In the genomic region with DNA sequence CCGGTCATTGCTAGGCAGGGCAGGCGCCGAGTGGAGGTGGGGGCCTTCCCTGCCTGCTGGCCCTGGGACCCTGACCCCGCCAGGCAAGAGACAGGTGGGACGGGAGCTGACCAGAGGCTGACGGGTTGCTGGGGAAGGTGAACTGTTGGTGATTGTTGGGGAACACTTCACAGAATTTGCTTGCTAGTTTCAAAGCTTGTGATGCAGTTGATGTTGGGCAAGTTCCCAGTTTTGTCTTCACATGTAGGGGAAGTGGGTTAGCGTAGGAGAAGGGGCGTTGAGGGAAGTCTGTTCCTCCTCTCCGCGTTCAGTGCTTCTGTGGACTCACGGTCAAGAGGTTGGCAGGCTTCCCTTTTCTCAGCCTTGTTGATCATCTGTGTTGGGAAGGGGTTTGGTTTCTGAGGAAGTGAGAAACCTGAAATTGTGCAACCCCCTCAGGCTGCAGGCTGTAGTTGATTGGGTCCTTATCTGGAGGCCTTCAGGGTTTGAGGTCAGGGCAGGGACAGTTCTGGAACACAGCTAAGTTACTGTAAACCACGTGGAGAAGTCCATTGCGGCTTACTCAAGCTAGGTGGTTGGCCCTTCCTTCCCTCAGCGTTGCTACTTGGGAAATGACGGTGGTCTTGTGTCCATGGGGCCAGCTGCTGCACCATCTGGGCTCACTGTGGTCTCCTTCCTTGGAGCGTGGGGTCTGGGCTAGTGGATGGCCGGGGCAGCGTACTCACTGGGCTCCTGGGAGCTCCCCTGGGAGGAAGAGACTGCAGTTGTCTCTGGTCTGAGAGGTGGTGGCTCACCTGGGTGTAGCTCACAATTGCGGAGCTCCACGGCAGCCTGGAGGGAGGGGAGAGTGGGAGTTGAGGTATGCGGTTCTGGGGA, we compare ENCODE assay signal across 8 cellular contexts. TPM values are rescaled to one million over a fixed set of nuclear protein-coding genes. Genes with fewer than 3 reads are reported as not detected.
A peak's percentile ranks its signal among the peaks of the same experiment; 100 is the strongest.
DNase-seq lines count a peak whose midpoint lies in the region; ATAC-seq and TF ChIP-seq lines count a peak whose summit lies in the region.

No MANE protein-coding gene starts in this region.

- intact Hi-C loops in CD4-positive, alpha-beta memory T cell (cut with micrococcal nuclease): no loop called here
- intact Hi-C loops in activated T-helper 2 cell treated with anti-CD3 and anti-CD28 coated beads, Interferon-gamma antibody, Interleukin-2, Interleukin-4, amounts not matched to agents 10 μg/mL and 5 μg/mL and 100 μg/mL, durations not matched to agents 14 hours and 24 hours and 36 hours (cut with micrococcal nuclease): loop anchor here (10.0 kb wide), 1 partner anchor 1047 kb away; the partner anchor contains the start of gene PPP6R1
- intact Hi-C loops in prostate gland (cut with DNase I): no loop called here

- H3K36me3 Mint-ChIP-seq in CD4-positive, alpha-beta memory T cell: peaks cover 45 to 55% of the 10 kb centered on the region in 2 donors
- H3K36me3 Mint-ChIP-seq in activated T-helper 2 cell treated with anti-CD3 and anti-CD28 coated beads, Interferon-gamma antibody, Interleukin-2, Interleukin-4, amounts not matched to agents 10 μg/mL and 5 μg/mL and 100 μg/mL, durations not matched to agents 14 hours and 24 hours and 36 hours (ENCODE audit: low read depth): peaks cover 87% of the 10 kb centered on the region

- TF ChIP-seq CTCF in cardiac muscle cell (IDR thresholded peaks at IDR 0.05; ENCODE audit: low read depth, low read length) (no peak), prostate gland (IDR thresholded peaks at IDR 0.05) (no peak)

- peak; percentile 54 for ATAC-seq in GM21529 (IDR thresholded peaks at IDR 0.05; ENCODE audit: unreplicated experiment)
- ATAC-seq in HG03280 (IDR thresholded peaks at IDR 0.05; ENCODE audit: unreplicated experiment): no peak

- no peak overlapping the region for H3K4me3 ChIP-seq in CD4-positive, alpha-beta memory T cell (ENCODE audit: low read length in 2 of 2)
- H3K4me3 ChIP-seq in cardiac muscle cell: no peak overlapping the region
- H3K4me3 ChIP-seq in prostate gland: no peak overlapping the region

- H3K4me3 Mint-ChIP-seq in CD4-positive, alpha-beta memory T cell: peak overlapping the region in 7 of 8 donors; percentile 2 to 69 (median 39)
- peak overlapping the region; percentile 62 for H3K4me3 Mint-ChIP-seq in activated T-helper 2 cell treated with anti-CD3 and anti-CD28 coated beads, Interferon-gamma antibody, Interleukin-2, Interleukin-4, amounts not matched to agents 10 μg/mL and 5 μg/mL and 100 μg/mL, durations not matched to agents 14 hours and 24 hours and 36 hours (ENCODE audit: low read depth)

- H3K27me3 Mint-ChIP-seq in CD4-positive, alpha-beta memory T cell: no peaks in the 10 kb centered on the region
- no peaks in the 10 kb centered on the region for H3K27me3 Mint-ChIP-seq in activated T-helper 2 cell treated with anti-CD3 and anti-CD28 coated beads, Interferon-gamma antibody, Interleukin-2, Interleukin-4, amounts not matched to agents 10 μg/mL and 5 μg/mL and 100 μg/mL, durations not matched to agents 14 hours and 24 hours and 36 hours (ENCODE audit: low read depth)

- peak in 4 of 5 donors; percentile 40 to 62 (median 50) for DNase-seq in CD4-positive, alpha-beta memory T cell
- DNase-seq in NCI-H2029 treated with DMSO at 0.1 percent for 48 hours (lab: John Stamatoyannopoulos, UW) (peak; percentile 29), cardiac muscle cell (ENCODE audit: low read depth in 1 of 2, low spot score in 1 of 2) (peak in 1 of 2 donors; percentile 100), prostate gland (ENCODE audit: low spot score) (no peak), NCI-H1048 (lab: John Stamatoyannopoulos, UW) (no peak)
- DNase-seq in activated T-helper 2 cell treated with anti-CD3 and anti-CD28 coated beads, Interferon-gamma antibody, Interleukin-2, Interleukin-4, amounts not matched to agents 10 μg/mL and 5 μg/mL and 100 μg/mL, durations not matched to agents 14 hours and 24 hours and 36 hours (ENCODE audit: low spot score): no peak

- H3K27ac Mint-ChIP-seq in CD4-positive, alpha-beta memory T cell: peak overlapping the region; percentile 63 to 86 (median 78)
- H3K27ac Mint-ChIP-seq in activated T-helper 2 cell treated with anti-CD3 and anti-CD28 coated beads, Interferon-gamma antibody, Interleukin-2, Interleukin-4, amounts not matched to agents 10 μg/mL and 5 μg/mL and 100 μg/mL, durations not matched to agents 14 hours and 24 hours and 36 hours: peak overlapping the region; percentile 92

- no peaks in the 10 kb centered on the region for H3K27me3 ChIP-seq in CD4-positive, alpha-beta memory T cell (ENCODE audit: insufficient read depth, low read length)
- H3K27me3 ChIP-seq in cardiac muscle cell (no peaks in the 10 kb centered on the region), prostate gland (replicated peaks; ENCODE audit: insufficient read depth) (no peaks in the 10 kb centered on the region)

- peaks cover 82% of the 10 kb centered on the region for H3K4me1 ChIP-seq in CD4-positive, alpha-beta memory T cell (ENCODE audit: insufficient read depth, low read length)
- H3K4me1 ChIP-seq in cardiac muscle cell (ENCODE audit: low read depth) (peaks cover 40% of the 10 kb centered on the region), prostate gland (replicated peaks) (peaks cover 14% of the 10 kb centered on the region)

- H3K36me3 ChIP-seq in CD4-positive, alpha-beta memory T cell (ENCODE audit: insufficient read depth, low read length): peaks cover 50% of the 10 kb centered on the region
- peaks cover 46% of the 10 kb centered on the region for H3K36me3 ChIP-seq in cardiac muscle cell
- H3K36me3 ChIP-seq in prostate gland: peaks cover 7 to 29% of the 10 kb centered on the region in 2 donors

- H3K9me3 Mint-ChIP-seq in CD4-positive, alpha-beta memory T cell: peaks cover 0 to 1% (median 0%) of the 10 kb centered on the region in 8 donors
- H3K9me3 Mint-ChIP-seq in activated T-helper 2 cell treated with anti-CD3 and anti-CD28 coated beads, Interferon-gamma antibody, Interleukin-2, Interleukin-4, amounts not matched to agents 10 μg/mL and 5 μg/mL and 100 μg/mL, durations not matched to agents 14 hours and 24 hours and 36 hours: no peaks in the 10 kb centered on the region

- CTCF ChIA-PET in CD4-positive, alpha-beta memory T cell (lab: Charles Lee; ENCODE audit: partially characterized antibody): interaction anchor here (10.4 kb wide), 1 partner anchor 18 kb away, joined by 56 read pairs; the partner anchor contains the start of genes MBOAT7 and TSEN34

- WGBS in prostate gland: 64% methylated on average over 21 of the region's 21 CpGs

- no peaks in the 10 kb centered on the region for H3K9me3 ChIP-seq in CD4-positive, alpha-beta memory T cell (ENCODE audit: control insufficient read depth in 1 of 2, low read length in 2 of 2)
- H3K9me3 ChIP-seq in cardiac muscle cell (ENCODE audit: low read depth) (no peaks in the 10 kb centered on the region), prostate gland (no peaks in the 10 kb centered on the region)

- peak overlapping the region; percentile 9 for H3K27ac ChIP-seq in CD4-positive, alpha-beta memory T cell (ENCODE audit: low read depth, low read length)
- H3K27ac ChIP-seq in cardiac muscle cell (peak overlapping the region; percentile 68), prostate gland (peak overlapping the region; percentile 77 to 83)

- TF ChIP-seq POLR2A in prostate gland (IDR thresholded peaks at IDR 0.05): no peak

- POLR2A ChIA-PET in CD4-positive, alpha-beta memory T cell (lab: Charles Lee; ENCODE audit: partially characterized antibody): interaction anchor here (1.2 to 5.3 kb wide), 4 partner anchors 8 to 71 kb away, joined by 3 to 66 read pairs (median 23); partner anchors contain the start of genes CNOT3, MBOAT7, RPS9 and TSEN34

- H3K4me1 Mint-ChIP-seq in CD4-positive, alpha-beta memory T cell: peaks cover 50 to 83% (median 65%) of the 10 kb centered on the region in 4 donors
- peaks cover 70% of the 10 kb centered on the region for H3K4me1 Mint-ChIP-seq in activated T-helper 2 cell treated with anti-CD3 and anti-CD28 coated beads, Interferon-gamma antibody, Interleukin-2, Interleukin-4, amounts not matched to agents 10 μg/mL and 5 μg/mL and 100 μg/mL, durations not matched to agents 14 hours and 24 hours and 36 hours (ENCODE audit: low read depth)

RNA-seq across cellular contexts. Expression of gene RPS9, which starts 7.5 kb away (rescaled TPM):
- total RNA-seq in CD4-positive, alpha-beta memory T cell: 1,000 to 10,000 TPM; 1,117 to 1,127 TPM
- 1,000 to 10,000 TPM in 1 of 2 donors, 100 to 1,000 TPM in 1; 924 to 1,042 TPM for polyA plus RNA-seq in CD4-positive, alpha-beta memory T cell
- 1,460 and 1,467 TPM in 2 replicates for total RNA-seq in activated T-helper 2 cell treated with anti-CD3 and anti-CD28 coated beads, Interferon-gamma antibody, Interleukin-2, Interleukin-4, amounts not matched to agents 10 μg/mL and 5 μg/mL and 100 μg/mL, durations not matched to agents 14 hours and 24 hours and 36 hours
- total RNA-seq in cardiac muscle cell (1,874 and 2,216 TPM in 2 replicates), prostate gland (1,000 to 10,000 TPM; 1,667 to 3,369 TPM)
- polyA plus RNA-seq in cardiac muscle cell: 433 and 451 TPM in 2 replicates

RNA-seq across cellular contexts. Expression of gene LILRB3, which starts 14.7 kb away (rescaled TPM):
- total RNA-seq in CD4-positive, alpha-beta memory T cell: 1 to 10 TPM; 8.8 to 9.1 TPM
- 1 to 10 TPM in 1 of 2 donors, under 1 TPM in 1; 0.97 to 5.8 TPM for polyA plus RNA-seq in CD4-positive, alpha-beta memory T cell
- 0.64 TPM in 1 of 2 replicates, not detected in the other for total RNA-seq in activated T-helper 2 cell treated with anti-CD3 and anti-CD28 coated beads, Interferon-gamma antibody, Interleukin-2, Interleukin-4, amounts not matched to agents 10 μg/mL and 5 μg/mL and 100 μg/mL, durations not matched to agents 14 hours and 24 hours and 36 hours
- total RNA-seq in cardiac muscle cell (0.27 and 0.49 TPM in 2 replicates), prostate gland (1 to 10 TPM in 1 of 2 donors, under 1 TPM in 1; 0.73 to 5.9 TPM)
- 0.84 and 0.98 TPM in 2 replicates for polyA plus RNA-seq in cardiac muscle cell

RNA-seq across cellular contexts. Expression of gene TSEN34, which starts 17.0 kb away (rescaled TPM):
- total RNA-seq in CD4-positive, alpha-beta memory T cell: 10 to 100 TPM; 23.2 to 25.8 TPM
- polyA plus RNA-seq in CD4-positive, alpha-beta memory T cell: 10 to 100 TPM; 20.3 to 39.6 TPM
- total RNA-seq in activated T-helper 2 cell treated with anti-CD3 and anti-CD28 coated beads, Interferon-gamma antibody, Interleukin-2, Interleukin-4, amounts not matched to agents 10 μg/mL and 5 μg/mL and 100 μg/mL, durations not matched to agents 14 hours and 24 hours and 36 hours: 16.8 and 19.0 TPM in 2 replicates
- 113 and 130 TPM in 2 replicates for total RNA-seq in cardiac muscle cell
- polyA plus RNA-seq in cardiac muscle cell: 114 and 129 TPM in 2 replicates
- 100 to 1,000 TPM; 122 to 163 TPM for total RNA-seq in prostate gland

RNA-seq across cellular contexts. Expression of gene MBOAT7, which starts 18.8 kb away (rescaled TPM):
- 10 to 100 TPM; 46.4 to 55.5 TPM for total RNA-seq in CD4-positive, alpha-beta memory T cell
- 10 to 100 TPM; 16.0 to 28.7 TPM for polyA plus RNA-seq in CD4-positive, alpha-beta memory T cell
- 311 and 318 TPM in 2 replicates for total RNA-seq in activated T-helper 2 cell treated with anti-CD3 and anti-CD28 coated beads, Interferon-gamma antibody, Interleukin-2, Interleukin-4, amounts not matched to agents 10 μg/mL and 5 μg/mL and 100 μg/mL, durations not matched to agents 14 hours and 24 hours and 36 hours
- total RNA-seq in cardiac muscle cell (131 and 134 TPM in 2 replicates), prostate gland (100 to 1,000 TPM in 1 of 2 donors, 10 to 100 TPM in 1; 91.7 to 430 TPM)
- 118 and 128 TPM in 2 replicates for polyA plus RNA-seq in cardiac muscle cell

RNA-seq across cellular contexts. Expression of gene LILRA6, which starts 34.4 kb away (rescaled TPM):
- 1 to 10 TPM in 1 of 2 experiments, under 1 TPM in 1; 0.73 to 1.2 TPM for total RNA-seq in CD4-positive, alpha-beta memory T cell
- polyA plus RNA-seq in CD4-positive, alpha-beta memory T cell: 1 to 10 TPM in 1 of 2 donors, not detected in 1; 2.9 TPM
- total RNA-seq in activated T-helper 2 cell treated with anti-CD3 and anti-CD28 coated beads, Interferon-gamma antibody, Interleukin-2, Interleukin-4, amounts not matched to agents 10 μg/mL and 5 μg/mL and 100 μg/mL, durations not matched to agents 14 hours and 24 hours and 36 hours: not detected in 2 replicates
- 0.15 and 0.18 TPM in 2 replicates for total RNA-seq in cardiac muscle cell
- polyA plus RNA-seq in cardiac muscle cell: 0.27 TPM in 1 of 2 replicates, not detected in the other
- total RNA-seq in prostate gland: under 1 TPM in 1 of 2 donors, not detected in 1; 0.23 TPM

Comparison
In these comparisons a context has a peak if more than half of its experiments do, and no peak if none do; other contexts are left out.
1. DNase-seq: peak in CD4-positive, alpha-beta memory T cell (4 of 5) and NCI-H2029 treated with DMSO at 0.1 percent for 48 hours (single experiment); none in activated T-helper 2 cell treated with anti-CD3 and anti-CD28 coated beads, Interferon-gamma antibody, Interleukin-2, Interleukin-4, amounts not matched to agents 10 μg/mL and 5 μg/mL and 100 μg/mL, durations not matched to agents 14 hours and 24 hours and 36 hours (single experiment), prostate gland (single experiment) and NCI-H1048 (single experiment).
2. H3K27ac ChIP-seq: peak in every context shown above with its lines; median percentile 80 in prostate gland; 68 in cardiac muscle cell; 9 in CD4-positive, alpha-beta memory T cell.